10 cellular contexts compared by ENCODE assay signal in genomic region chr3:23611737-23612295, GRCh38.
DNase-seq lines count a peak whose midpoint lies in the region; ATAC-seq and TF ChIP-seq lines count a peak whose summit lies in the region.
"Had no signal": no experiment of that assay in that cellular context is flagged by ENCODE, and none has a peak within 500 bp of the region (broad histone marks: within the 10 kb centered on the region; RNA-seq: fewer than 3 reads in every experiment).

No MANE protein-coding gene starts in this region.

- TF ChIP-seq CTCF in activated CD8-positive, alpha-beta T cell treated with anti-CD3 and anti-CD28 coated beads for 36 hours (IDR thresholded peaks at IDR 0.05), result no peak
- TF ChIP-seq CTCF in astrocyte of the spinal cord (IDR thresholded peaks at IDR 0.05; ENCODE audit: low read depth, low read length), result no peak
- TF ChIP-seq CTCF in lung (IDR thresholded peaks at IDR 0.05; ENCODE audit: control extremely low read depth, extremely low read depth), result no peak
- TF ChIP-seq CTCF in upper lobe of right lung (IDR thresholded peaks at IDR 0.05), result no peak

- H3K36me3 Mint-ChIP-seq in activated CD8-positive, alpha-beta T cell treated with anti-CD3 and anti-CD28 coated beads for 36 hours (ENCODE audit: low read depth), result no peaks in the 10 kb centered on the region
- peaks cover 6% of the 10 kb centered on the region for H3K36me3 Mint-ChIP-seq in activated CD8-positive, alpha-beta T cell treated with anti-CD3 and anti-CD28 coated beads, Interleukin-2, amount 10 ng/mL, durations not matched to agents 7 days and 5 days (ENCODE audit: low read depth)

- H3K27me3 ChIP-seq in lung (ENCODE audit: control insufficient read depth, insufficient read depth), result no peaks in the 10 kb centered on the region
- H3K27me3 ChIP-seq in upper lobe of right lung, result no peaks in the 10 kb centered on the region

- POLR2A ChIA-PET in activated CD8-positive, alpha-beta T cell treated with anti-CD3 and anti-CD28 coated beads for 36 hours (lab: Charles Lee), result interaction anchor here (0.7 kb wide), 1 partner anchor 9 kb away, joined by 3 read pairs; no protein-coding TSS in a partner anchor
- POLR2A ChIA-PET in activated CD8-positive, alpha-beta T cell treated with anti-CD3 and anti-CD28 coated beads, Interleukin-2, amount 10 ng/mL, durations not matched to agents 7 days and 5 days (lab: Charles Lee), result no interaction called here

- CTCF ChIA-PET in activated CD8-positive, alpha-beta T cell treated with anti-CD3 and anti-CD28 coated beads for 36 hours (lab: Charles Lee), result no interaction called here
- CTCF ChIA-PET in activated CD8-positive, alpha-beta T cell treated with anti-CD3 and anti-CD28 coated beads, Interleukin-2, amount 10 ng/mL, durations not matched to agents 7 days and 5 days (lab: Charles Lee), result no interaction called here

- H3K4me1 Mint-ChIP-seq in activated CD8-positive, alpha-beta T cell treated with anti-CD3 and anti-CD28 coated beads for 36 hours (ENCODE audit: low read depth), result peaks cover 4% of the 10 kb centered on the region
- H3K4me1 Mint-ChIP-seq in activated CD8-positive, alpha-beta T cell treated with anti-CD3 and anti-CD28 coated beads, Interleukin-2, amount 10 ng/mL, durations not matched to agents 7 days and 5 days (ENCODE audit: low read depth), result peaks cover 8% of the 10 kb centered on the region

- peaks cover 1% of the 10 kb centered on the region for H3K9me3 Mint-ChIP-seq in activated CD8-positive, alpha-beta T cell treated with anti-CD3 and anti-CD28 coated beads for 36 hours
- no peaks in the 10 kb centered on the region for H3K9me3 Mint-ChIP-seq in activated CD8-positive, alpha-beta T cell treated with anti-CD3 and anti-CD28 coated beads, Interleukin-2, amount 10 ng/mL, durations not matched to agents 7 days and 5 days (ENCODE audit: insufficient read depth)

- no peak for DNase-seq in activated CD8-positive, alpha-beta T cell treated with anti-CD3 and anti-CD28 coated beads for 36 hours
- DNase-seq in activated CD8-positive, alpha-beta T cell treated with anti-CD3 and anti-CD28 coated beads, Interleukin-2, amount 10 ng/mL, durations not matched to agents 7 days and 5 days, result no peak
- peak; percentile 82 for DNase-seq in astrocyte of the spinal cord (ENCODE audit: low read depth, low spot score)
- DNase-seq in lung (ENCODE audit: low spot score), result peak; percentile 47
- peak; percentile 78 for DNase-seq in upper lobe of right lung
- no peak for DNase-seq in NCI-H1048 (lab: John Stamatoyannopoulos, UW)
- no peak for DNase-seq in activated T-cell treated with anti-CD3 and anti-CD28 coated beads, Interleukin-2, amount 50 U/mL, for 48 hours
- DNase-seq: NCI-H2171 had no signal

- H3K27ac ChIP-seq in lung (ENCODE audit: low read depth in 1 of 2, low read length in 1 of 2), result peak overlapping the region in 1 of 2 donors; percentile 34
- H3K27ac ChIP-seq in upper lobe of right lung, result no peak overlapping the region
- H3K27ac ChIP-seq: C4-2B had no signal

- H3K36me3 ChIP-seq in lung (ENCODE audit: control insufficient read depth in 2 of 2, insufficient read depth in 2 of 2, low read length in 2 of 2) (no peaks in the 10 kb centered on the region), upper lobe of right lung (no peaks in the 10 kb centered on the region)

- H3K4me3 Mint-ChIP-seq in activated CD8-positive, alpha-beta T cell treated with anti-CD3 and anti-CD28 coated beads for 36 hours, result no peak overlapping the region
- H3K4me3 Mint-ChIP-seq in activated CD8-positive, alpha-beta T cell treated with anti-CD3 and anti-CD28 coated beads, Interleukin-2, amount 10 ng/mL, durations not matched to agents 7 days and 5 days, result no peak overlapping the region

- H3K27ac Mint-ChIP-seq in activated CD8-positive, alpha-beta T cell treated with anti-CD3 and anti-CD28 coated beads for 36 hours, result no peak overlapping the region
- H3K27ac Mint-ChIP-seq in activated CD8-positive, alpha-beta T cell treated with anti-CD3 and anti-CD28 coated beads, Interleukin-2, amount 10 ng/mL, durations not matched to agents 7 days and 5 days, result no peak overlapping the region

- H3K4me3 ChIP-seq in astrocyte of the spinal cord (ENCODE audit: low read depth, low read length) (no peak overlapping the region), lung (no peak overlapping the region), upper lobe of right lung (peak overlapping the region; percentile 23)

- H3K4me1 ChIP-seq in lung (ENCODE audit: control insufficient read depth in 2 of 2, insufficient read depth in 2 of 2, low read length in 2 of 2) (peaks cover 0 to 12% of the 10 kb centered on the region in 2 donors), upper lobe of right lung (peaks cover 8% of the 10 kb centered on the region)

- H3K9me3 ChIP-seq in lung (ENCODE audit: control insufficient read depth in 2 of 2, insufficient read depth in 1 of 2, low read length in 1 of 2) (peaks cover 0 to 2% of the 10 kb centered on the region in 2 donors), upper lobe of right lung (no peaks in the 10 kb centered on the region)

- in situ Hi-C loops in astrocyte of the spinal cord (cut with HindIII; ENCODE audit: low sequenced_read_pairs), result no loop called here

- intact Hi-C loops in activated CD8-positive, alpha-beta T cell treated with anti-CD3 and anti-CD28 coated beads for 36 hours (cut with micrococcal nuclease), result no loop called here
- intact Hi-C loops in upper lobe of right lung (cut with DNase I), result no loop called here

- ATAC-seq in activated CD8-positive, alpha-beta T cell treated with anti-CD3 and anti-CD28 coated beads for 36 hours, result peak; percentile 47
- ATAC-seq in activated CD8-positive, alpha-beta T cell treated with anti-CD3 and anti-CD28 coated beads, Interleukin-2, amount 10 ng/mL, durations not matched to agents 7 days and 5 days, result no peak
- peak; percentile 46 for ATAC-seq in lung (ENCODE audit: insufficient read depth, low FRiP score)
- ATAC-seq in upper lobe of right lung, result peak; percentile 65
- no peak for ATAC-seq in HG03378 (IDR thresholded peaks at IDR 0.05; ENCODE audit: unreplicated experiment)

- no peaks in the 10 kb centered on the region for H3K27me3 Mint-ChIP-seq in activated CD8-positive, alpha-beta T cell treated with anti-CD3 and anti-CD28 coated beads for 36 hours
- peaks cover 4% of the 10 kb centered on the region for H3K27me3 Mint-ChIP-seq in activated CD8-positive, alpha-beta T cell treated with anti-CD3 and anti-CD28 coated beads, Interleukin-2, amount 10 ng/mL, durations not matched to agents 7 days and 5 days (ENCODE audit: low read depth)

- 29 to 34% methylated on average over 13 of the region's 13 CpGs for WGBS in lung, 2 donors

Comparison
In these comparisons a context has a peak if more than half of its experiments do, and no peak if none do; other contexts are left out.
1. ATAC-seq: peak in activated CD8-positive, alpha-beta T cell treated with anti-CD3 and anti-CD28 coated beads for 36 hours (single experiment), lung (single experiment) and upper lobe of right lung (single experiment); none in activated CD8-positive, alpha-beta T cell treated with anti-CD3 and anti-CD28 coated beads, Interleukin-2, amount 10 ng/mL, durations not matched to agents 7 days and 5 days (single experiment) and HG03378 (single experiment).
2. DNase-seq: peak in astrocyte of the spinal cord (single experiment), lung (single experiment) and upper lobe of right lung (single experiment); none in activated CD8-positive, alpha-beta T cell treated with anti-CD3 and anti-CD28 coated beads for 36 hours (single experiment), activated CD8-positive, alpha-beta T cell treated with anti-CD3 and anti-CD28 coated beads, Interleukin-2, amount 10 ng/mL, durations not matched to agents 7 days and 5 days (single experiment), NCI-H1048 (single experiment) and activated T-cell treated with anti-CD3 and anti-CD28 coated beads, Interleukin-2, amount 50 U/mL, for 48 hours (0 of 2).